In the genomic region with DNA sequence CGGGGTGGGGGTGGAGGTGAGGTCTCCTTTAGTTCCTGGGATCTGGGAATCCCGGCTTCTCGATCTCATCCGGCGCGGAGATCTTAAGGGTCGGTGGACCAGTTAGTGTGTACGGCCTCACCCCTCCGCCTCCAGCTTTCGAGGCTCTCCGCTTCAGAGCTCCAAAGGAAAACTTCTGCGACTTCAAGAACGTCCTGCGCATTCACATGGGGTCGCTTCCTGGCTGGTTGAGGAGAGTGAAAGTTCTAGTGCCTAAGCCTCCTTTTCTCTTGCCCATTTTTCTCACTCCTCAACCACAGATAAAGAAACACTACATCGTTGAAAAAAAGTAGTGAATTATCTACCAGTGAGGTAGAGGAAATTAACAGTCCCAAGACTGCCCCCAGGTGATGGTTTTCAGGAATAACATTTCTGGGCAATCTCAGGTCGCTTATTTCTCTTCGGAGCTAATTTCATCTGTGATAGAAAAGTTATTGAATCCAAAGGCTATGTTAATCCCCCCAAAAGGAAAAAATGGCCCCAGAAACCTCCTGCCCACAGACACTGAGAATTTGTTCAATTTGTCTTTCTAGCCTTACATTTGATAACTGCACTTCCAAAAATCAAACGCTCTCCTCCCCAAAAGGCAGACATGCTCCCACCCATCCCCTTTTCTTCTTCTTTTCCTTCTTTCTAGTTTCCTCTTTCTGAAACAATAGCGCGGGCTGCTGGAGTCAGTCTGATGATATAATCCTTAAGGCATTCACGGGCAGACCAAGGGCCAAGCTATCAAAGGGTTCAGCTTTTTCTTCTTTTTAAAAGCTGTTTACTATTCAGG, we compare ENCODE assay signal across 8 cellular contexts.
DNase-seq lines count a peak whose midpoint lies in the region; ATAC-seq and TF ChIP-seq lines count a peak whose summit lies in the region.

No MANE protein-coding gene starts in this region.

- no peaks in the 10 kb centered on the region for H3K79me2 ChIP-seq in OCI-LY1 (ENCODE audit: insufficient read depth, low read length)

- H3K9ac ChIP-seq in OCI-LY1 (ENCODE audit: low read length), result no peak overlapping the region

- no peak overlapping the region for H2AFZ ChIP-seq in OCI-LY1 (ENCODE audit: low read length)

- no peaks in the 10 kb centered on the region for H3K9me2 ChIP-seq in OCI-LY1 (ENCODE audit: low read depth, low read length)

- H3K9me3 ChIP-seq in OCI-LY1 (ENCODE audit: low read length), result no peaks in the 10 kb centered on the region

- no peak overlapping the region for H3K27ac ChIP-seq in OCI-LY1 (ENCODE audit: low read depth, low read length, poor library complexity, severe bottlenecking)

- no peaks in the 10 kb centered on the region for H3K4me1 ChIP-seq in OCI-LY1 (ENCODE audit: insufficient read depth, low read length, severe bottlenecking)

- no peak overlapping the region for H3K4me2 ChIP-seq in OCI-LY1 (ENCODE audit: low read length)

- H3K4me1 Mint-ChIP-seq in stimulated activated naive CD8-positive, alpha-beta T cell treated with anti-CD3 and anti-CD28 coated beads, Interleukin-15, amount 100 ng/mL, for 72 hours, result peaks cover 13% of the 10 kb centered on the region

- H3K4me3 Mint-ChIP-seq in stimulated activated naive CD8-positive, alpha-beta T cell treated with anti-CD3 and anti-CD28 coated beads, Interleukin-15, amount 100 ng/mL, for 72 hours, result peak overlapping the region; percentile 28 to 56

- H3K4me3 ChIP-seq in OCI-LY1 (ENCODE audit: low read depth, low read length, poor library complexity, severe bottlenecking), result no peak overlapping the region

- no peaks in the 10 kb centered on the region for H3F3A ChIP-seq in OCI-LY1 (ENCODE audit: insufficient read depth, low read length)

- no peaks in the 10 kb centered on the region for H3K36me3 ChIP-seq in OCI-LY1 (ENCODE audit: insufficient read depth, low read length)

- peak overlapping the region in 1 of 2 donors; percentile 71 for H3K27ac Mint-ChIP-seq in stimulated activated naive CD8-positive, alpha-beta T cell treated with anti-CD3 and anti-CD28 coated beads, Interleukin-15, amount 100 ng/mL, for 72 hours

- peaks cover 75% of the 10 kb centered on the region for H3K27me3 Mint-ChIP-seq in stimulated activated naive CD8-positive, alpha-beta T cell treated with anti-CD3 and anti-CD28 coated beads, Interleukin-15, amount 100 ng/mL, for 72 hours

- peak; percentile 59 for DNase-seq in ACHN
- DNase-seq in cerebellar cortex (ENCODE audit: low spot score), result peak; percentile 37
- DNase-seq in left kidney (ENCODE audit: low read depth, low spot score), result peak; percentile 79
- DNase-seq in stimulated activated naive CD8-positive, alpha-beta T cell treated with anti-CD3 and anti-CD28 coated beads, Interleukin-15, amount 100 ng/mL, for 72 hours, result no peak
- DNase-seq in activated CD8-positive, alpha-beta memory T cell treated with anti-CD3 and anti-CD28 coated beads for 24 hours, result no peak

- in situ Hi-C loops in ACHN (cut with HindIII; ENCODE audit: low pct_ligation_motif_present, low pct_unique_long_range_greater_than_20kb, low sequenced_read_pairs), result no loop called here

- H4K20me1 ChIP-seq in OCI-LY1 (ENCODE audit: insufficient read depth, low read length), result no peaks in the 10 kb centered on the region

- H3K27me3 ChIP-seq in OCI-LY1 (ENCODE audit: insufficient read depth, low read length), result no peaks in the 10 kb centered on the region

- peak; percentile 66 for ATAC-seq in HG03432 (IDR thresholded peaks at IDR 0.05; ENCODE audit: unreplicated experiment)
- peak; percentile 33 for ATAC-seq in stimulated activated naive CD8-positive, alpha-beta T cell treated with anti-CD3 and anti-CD28 coated beads, Interleukin-15, amount 100 ng/mL, for 72 hours

- H3K9me3 Mint-ChIP-seq in stimulated activated naive CD8-positive, alpha-beta T cell treated with anti-CD3 and anti-CD28 coated beads, Interleukin-15, amount 100 ng/mL, for 72 hours, result peaks cover 15 to 26% of the 10 kb centered on the region in 2 donors

- TF ChIP-seq CTCF in GM12872 (IDR thresholded peaks at IDR 0.05; ENCODE audit: insufficient read depth, low read depth, low read length), result peak; percentile 63
- TF ChIP-seq CTCF in OCI-LY1 (IDR thresholded peaks at IDR 0.05; ENCODE audit: low read length), result peak; percentile 66

Comparison
In these comparisons a context has a peak if more than half of its experiments do, and no peak if none do; other contexts are left out.
1. DNase-seq: peak in ACHN (single experiment), cerebellar cortex (single experiment) and left kidney (single experiment); none in stimulated activated naive CD8-positive, alpha-beta T cell treated with anti-CD3 and anti-CD28 coated beads, Interleukin-15, amount 100 ng/mL, for 72 hours (0 of 2) and activated CD8-positive, alpha-beta memory T cell treated with anti-CD3 and anti-CD28 coated beads for 24 hours (single experiment).